Comparison of ENCODE assay signal across 19 cellular contexts in the genomic region with DNA sequence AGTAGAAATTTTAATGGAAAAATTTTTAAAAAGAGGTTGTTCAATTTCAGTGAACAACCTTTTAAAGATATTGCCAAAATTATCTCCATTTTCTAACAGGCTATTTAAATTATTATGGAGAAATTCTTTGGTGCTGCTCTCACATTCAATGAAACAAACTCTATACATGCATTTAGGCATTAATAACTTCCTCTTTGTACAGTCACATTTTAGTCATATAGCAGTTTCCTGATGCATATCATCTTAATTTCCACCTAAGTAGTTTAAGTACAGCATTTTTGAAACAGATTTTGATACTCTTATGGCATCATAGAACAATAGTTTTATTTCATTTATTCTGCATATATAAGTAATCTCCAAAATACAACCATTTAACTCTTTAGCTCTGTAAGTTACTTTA.
"Had no signal": no experiment of that assay in that cellular context is flagged by ENCODE, and none has a peak within 500 bp of the region (broad histone marks: within the 10 kb centered on the region; RNA-seq: fewer than 3 reads in every experiment).

No MANE protein-coding gene starts in this region.

- ATAC-seq: activated T-cell treated with anti-CD3 and anti-CD28 coated beads, Interleukin-2, amount 50 U/mL, for 4 hours; Right ventricle myocardium inferior had no signal

- H3K9ac ChIP-seq: KMS-11 had no signal

- H3K4me3 ChIP-seq: SK-N-MC had no signal

- H3K4me2 ChIP-seq: KMS-11 had no signal

- DNase-seq: activated CD4-positive, alpha-beta memory T cell treated with anti-CD3 and anti-CD28 coated beads for 36 hours; activated CD4-positive, alpha-beta T cell treated with anti-CD3 and anti-CD28 coated beads, Interleukin-2, amount 10 ng/mL, durations not matched to agents 7 days and 5 days; activated CD4-positive, CD25-positive, alpha-beta regulatory T cell; activated CD8-positive, alpha-beta memory T cell treated with anti-CD3 and anti-CD28 coated beads for 24 hours; activated effector memory CD4-positive, alpha-beta T cell treated with anti-CD3 and anti-CD28 coated beads, Interleukin-2, amount 50 U/mL, for 16 hours; activated naive CD4-positive, alpha-beta T cell treated with Interleukin-2 at 50 U/mL for 16 hours; activated T-cell treated with anti-CD3 and anti-CD28 coated beads, Interleukin-2, amount 50 U/mL, for 4 hours; amygdala; cerebellar nuclear complex; NCI-H1105; NCI-H1436; NCI-H1694 treated with DMSO at 0.1 percent for 48 hours; NCI-H2029 treated with DMSO at 0.1 percent for 48 hours; NCI-H446; NCI-H524 had no signal

- H3K27ac ChIP-seq: KMS-11, SK-N-MC, VCaP had no signal
